ENCODE assay signal across 34 cellular contexts in genomic region chr5:31743678-31744077, GRCh38.
"Had no signal": no experiment of that assay in that cellular context is flagged by ENCODE, and none has a peak within 500 bp of the region (broad histone marks: within the 10 kb centered on the region; RNA-seq: fewer than 3 reads in every experiment).

No MANE protein-coding gene starts in this region.

- H3K4me3 Mint-ChIP-seq: activated B cell treated with CpG ODN at 0.5 μM for 24 hours; activated CD4-positive, alpha-beta memory T cell treated with anti-CD3 and anti-CD28 coated beads for 36 hours; activated CD4-positive, alpha-beta T cell treated with anti-CD3 and anti-CD28 coated beads, Interleukin-2, amount 10 ng/mL, durations not matched to agents 24 days and 14 days; activated CD8-positive, alpha-beta T cell treated with anti-CD3 and anti-CD28 coated beads for 36 hours; activated naive CD4-positive, alpha-beta T cell treated with anti-CD3 and anti-CD28 coated beads, Interleukin-2, amount 10 ng/mL, durations not matched to agents 7 days and 5 days; activated naive CD4-positive, alpha-beta T cell treated with anti-CD3 and anti-CD28 coated beads, Interleukin-2, amount 50 U/mL, for 24 hours; activated naive CD8-positive, alpha-beta T cell; activated naive CD8-positive, alpha-beta T cell treated with anti-CD3 and anti-CD28 coated beads, Interleukin-2, amount 10 ng/mL, durations not matched to agents 7 days and 5 days; activated naive CD8-positive, alpha-beta T cell treated with anti-CD3 and anti-CD28 coated beads, Interleukin-2, amount 50 U/mL, for 24 hours; activated T-cell treated with anti-CD3 and anti-CD28 coated beads, Interleukin-2, amount 50 U/mL, for 24 hours; brain; T-helper 1 cell treated with Interleukin-12 subunit alpha and Interleukin-12 subunit beta and Interleukin-4 antibody, amounts not matched to agents 30 μg/mL and 1 μg/mL, for 36 hours; T-helper 2 cell treated with Interferon-gamma antibody and Interleukin-4, amounts not matched to agents 5 μg/mL and 100 μg/mL, for 36 hours had no signal

- H3K9me3 ChIP-seq: ascending aorta had no signal

- H3K4me1 Mint-ChIP-seq: activated B cell treated with CpG ODN at 0.5 μM for 24 hours; activated CD4-positive, alpha-beta T cell treated with anti-CD3 and anti-CD28 coated beads, Interleukin-2, amount 10 ng/mL, durations not matched to agents 24 days and 14 days; activated naive CD4-positive, alpha-beta T cell treated with anti-CD3 and anti-CD28 coated beads, Interleukin-2, amount 10 ng/mL, durations not matched to agents 7 days and 5 days; activated naive CD4-positive, alpha-beta T cell treated with anti-CD3 and anti-CD28 coated beads, Interleukin-2, amount 50 U/mL, for 24 hours; activated naive CD8-positive, alpha-beta T cell treated with anti-CD3 and anti-CD28 coated beads, Interleukin-2, amount 10 ng/mL, durations not matched to agents 7 days and 5 days; activated naive CD8-positive, alpha-beta T cell treated with anti-CD3 and anti-CD28 coated beads, Interleukin-2, amount 50 U/mL, for 24 hours; brain had no signal

- H3K27ac ChIP-seq: ascending aorta, cardiac muscle cell, VCaP had no signal

- DNase-seq: activated B cell treated with CpG ODN at 0.5 μM for 24 hours; activated CD4-positive, alpha-beta memory T cell treated with anti-CD3 and anti-CD28 coated beads for 36 hours; activated CD4-positive, alpha-beta T cell treated with anti-CD3 and anti-CD28 coated beads for 4 hours; activated CD4-positive, alpha-beta T cell treated with anti-CD3 and anti-CD28 coated beads, Interleukin-2, amount 10 ng/mL, durations not matched to agents 24 days and 14 days; activated CD4-positive, alpha-beta T cell treated with anti-CD3 and anti-CD28 coated beads, Interleukin-2, amount 50 U/mL, for 1 hour; activated CD4-positive, alpha-beta T cell treated with anti-CD3 and anti-CD28 coated beads, Interleukin-2, amount 50 U/mL, for 4 hours; activated CD4-positive, CD25-positive, alpha-beta regulatory T cell treated with anti-CD3 and anti-CD28 coated beads, Interleukin-2, amount 50 U/mL, for 72 hours; activated CD8-positive, alpha-beta memory T cell treated with anti-CD3 and anti-CD28 coated beads, Interleukin-2, amount 50 U/mL, for 48 hours; activated CD8-positive, alpha-beta T cell treated with anti-CD3 and anti-CD28 coated beads for 36 hours; activated effector memory CD4-positive, alpha-beta T cell treated with Interleukin-2 at 50 U/mL for 16 hours; activated gamma-delta T cell; activated naive CD4-positive, alpha-beta T cell treated with anti-CD3 and anti-CD28 coated beads, Interleukin-2, amount 10 ng/mL, durations not matched to agents 7 days and 5 days; activated naive CD4-positive, alpha-beta T cell treated with Interleukin-2 at 50 U/mL for 16 hours; activated naive CD8-positive, alpha-beta T cell treated with anti-CD3 and anti-CD28 coated beads, Interleukin-2, amount 10 ng/mL, durations not matched to agents 7 days and 5 days; activated naive CD8-positive, alpha-beta T cell treated with anti-CD3 and anti-CD28 coated beads, Interleukin-2, amount 50 U/mL, for 24 hours; activated T-cell treated with anti-CD3 and anti-CD28 coated beads, Interleukin-2, amount 50 U/mL, for 24 hours; activated T-cell treated with anti-CD3 and anti-CD28 coated beads, Interleukin-2, amount 50 U/mL, for 48 hours; amygdala; anterior cingulate cortex; central memory CD4-positive, alpha-beta T cell; T-helper 2 cell; T-helper 9 cell had no signal

- FAIRE-seq: bronchial epithelial cell, colon, TTC549 had no signal

- ATAC-seq: activated CD8-positive, alpha-beta T cell treated with anti-CD3 and anti-CD28 coated beads for 36 hours; activated naive CD8-positive, alpha-beta T cell treated with anti-CD3 and anti-CD28 coated beads, Interleukin-2, amount 50 U/mL, for 24 hours had no signal

- H3K36me3 Mint-ChIP-seq: activated CD4-positive, alpha-beta memory T cell treated with anti-CD3 and anti-CD28 coated beads for 36 hours; activated naive CD4-positive, alpha-beta T cell treated with anti-CD3 and anti-CD28 coated beads, Interleukin-2, amount 10 ng/mL, durations not matched to agents 7 days and 5 days; activated naive CD4-positive, alpha-beta T cell treated with anti-CD3 and anti-CD28 coated beads, Interleukin-2, amount 50 U/mL, for 24 hours; activated naive CD8-positive, alpha-beta T cell; activated naive CD8-positive, alpha-beta T cell treated with anti-CD3 and anti-CD28 coated beads, Interleukin-2, amount 10 ng/mL, durations not matched to agents 7 days and 5 days; brain had no signal

- H3K27ac Mint-ChIP-seq: activated B cell treated with CpG ODN at 0.5 μM for 24 hours; activated CD4-positive, alpha-beta memory T cell treated with anti-CD3 and anti-CD28 coated beads for 36 hours; activated CD4-positive, alpha-beta T cell treated with anti-CD3 and anti-CD28 coated beads, Interleukin-2, amount 10 ng/mL, durations not matched to agents 24 days and 14 days; activated CD8-positive, alpha-beta T cell treated with anti-CD3 and anti-CD28 coated beads for 36 hours; activated naive CD4-positive, alpha-beta T cell treated with anti-CD3 and anti-CD28 coated beads, Interleukin-2, amount 10 ng/mL, durations not matched to agents 7 days and 5 days; activated naive CD4-positive, alpha-beta T cell treated with anti-CD3 and anti-CD28 coated beads, Interleukin-2, amount 50 U/mL, for 24 hours; activated naive CD8-positive, alpha-beta T cell; activated naive CD8-positive, alpha-beta T cell treated with anti-CD3 and anti-CD28 coated beads, Interleukin-2, amount 10 ng/mL, durations not matched to agents 7 days and 5 days; activated naive CD8-positive, alpha-beta T cell treated with anti-CD3 and anti-CD28 coated beads, Interleukin-2, amount 50 U/mL, for 24 hours; activated T-cell treated with anti-CD3 and anti-CD28 coated beads, Interleukin-2, amount 50 U/mL, for 24 hours; activated T-helper 2 cell treated with anti-CD3 and anti-CD28 coated beads, Interferon-gamma antibody, Interleukin-2, Interleukin-4, amounts not matched to agents 10 μg/mL and 5 μg/mL and 100 μg/mL, durations not matched to agents 14 hours and 24 hours and 36 hours; brain; T-helper 1 cell treated with Interleukin-12 subunit alpha and Interleukin-12 subunit beta and Interleukin-4 antibody, amounts not matched to agents 30 μg/mL and 1 μg/mL, for 36 hours; T-helper 2 cell treated with Interferon-gamma antibody and Interleukin-4, amounts not matched to agents 5 μg/mL and 100 μg/mL, for 36 hours had no signal

- H3K27me3 ChIP-seq: ascending aorta, cardiac muscle cell had no signal

- H3K27me3 Mint-ChIP-seq: activated B cell treated with CpG ODN at 0.5 μM for 24 hours; activated CD4-positive, alpha-beta memory T cell treated with anti-CD3 and anti-CD28 coated beads for 36 hours; activated CD4-positive, alpha-beta T cell treated with anti-CD3 and anti-CD28 coated beads, Interleukin-2, amount 10 ng/mL, durations not matched to agents 24 days and 14 days; activated CD8-positive, alpha-beta T cell treated with anti-CD3 and anti-CD28 coated beads for 36 hours; activated naive CD4-positive, alpha-beta T cell treated with anti-CD3 and anti-CD28 coated beads, Interleukin-2, amount 50 U/mL, for 24 hours; activated naive CD8-positive, alpha-beta T cell; activated naive CD8-positive, alpha-beta T cell treated with anti-CD3 and anti-CD28 coated beads, Interleukin-2, amount 50 U/mL, for 24 hours; activated T-cell treated with anti-CD3 and anti-CD28 coated beads, Interleukin-2, amount 50 U/mL, for 24 hours had no signal

- H3K4me3 ChIP-seq: ascending aorta, cardiac muscle cell had no signal

- H3K9me3 Mint-ChIP-seq: activated CD4-positive, alpha-beta T cell treated with anti-CD3 and anti-CD28 coated beads, Interleukin-2, amount 10 ng/mL, durations not matched to agents 24 days and 14 days; activated CD8-positive, alpha-beta T cell treated with anti-CD3 and anti-CD28 coated beads for 36 hours; activated naive CD4-positive, alpha-beta T cell treated with anti-CD3 and anti-CD28 coated beads, Interleukin-2, amount 10 ng/mL, durations not matched to agents 7 days and 5 days; activated naive CD4-positive, alpha-beta T cell treated with anti-CD3 and anti-CD28 coated beads, Interleukin-2, amount 50 U/mL, for 24 hours; activated naive CD8-positive, alpha-beta T cell treated with anti-CD3 and anti-CD28 coated beads, Interleukin-2, amount 10 ng/mL, durations not matched to agents 7 days and 5 days; activated T-helper 2 cell treated with anti-CD3 and anti-CD28 coated beads, Interferon-gamma antibody, Interleukin-2, Interleukin-4, amounts not matched to agents 10 μg/mL and 5 μg/mL and 100 μg/mL, durations not matched to agents 14 hours and 24 hours and 36 hours; T-helper 1 cell treated with Interleukin-12 subunit alpha and Interleukin-12 subunit beta and Interleukin-4 antibody, amounts not matched to agents 30 μg/mL and 1 μg/mL, for 36 hours; T-helper 2 cell treated with Interferon-gamma antibody and Interleukin-4, amounts not matched to agents 5 μg/mL and 100 μg/mL, for 36 hours had no signal

- H3K36me3 ChIP-seq: ascending aorta, cardiac muscle cell had no signal
